ENCODE assay signal across 18 cellular contexts in the genomic region with DNA sequence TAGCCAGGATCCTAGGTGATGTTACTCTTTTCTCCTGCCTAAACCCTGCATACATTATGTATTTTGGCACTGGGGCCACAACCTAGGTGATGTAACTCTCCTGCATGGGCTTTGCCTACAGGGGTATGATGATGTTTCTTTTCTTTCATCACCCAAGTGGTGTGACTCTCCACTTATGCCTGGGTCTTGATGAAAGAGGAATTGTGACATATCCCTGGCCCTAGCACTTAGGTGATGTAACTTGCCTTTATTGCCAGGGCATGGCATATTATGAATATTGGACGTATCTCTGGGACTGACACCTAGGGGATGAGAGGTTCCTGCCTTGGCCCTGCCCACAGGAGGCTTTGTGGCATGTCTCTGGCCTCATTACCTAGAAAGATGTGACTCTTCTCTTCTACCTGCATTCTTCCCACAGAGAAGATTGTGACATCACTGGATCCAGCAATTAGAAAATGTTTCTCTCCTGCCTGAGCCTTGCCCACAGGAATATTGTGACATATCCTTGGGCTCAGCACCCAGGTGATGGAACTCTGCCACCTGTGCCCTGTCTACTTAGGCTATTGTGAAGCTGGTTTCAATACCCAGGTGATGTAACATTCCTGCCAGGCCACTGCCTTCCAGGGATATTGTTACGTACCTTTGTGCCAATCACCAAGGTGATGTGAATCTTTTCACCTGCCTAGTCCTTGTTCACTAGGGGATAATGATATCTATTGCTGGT.
"Had no signal": no experiment of that assay in that cellular context is flagged by ENCODE, and none has a peak within 500 bp of the region (broad histone marks: within the 10 kb centered on the region; RNA-seq: fewer than 3 reads in every experiment).

No MANE protein-coding gene starts in this region.

- H3K4me1 Mint-ChIP-seq: activated CD4-positive, alpha-beta T cell treated with anti-CD3 and anti-CD28 coated beads, Interleukin-2, amount 10 ng/mL, durations not matched to agents 7 days and 5 days; endodermal cell; nephron had no signal

- H3K27me3 Mint-ChIP-seq: activated CD4-positive, alpha-beta T cell treated with anti-CD3 and anti-CD28 coated beads, Interleukin-2, amount 10 ng/mL, durations not matched to agents 7 days and 5 days had no signal

- ATAC-seq: left colon, mucosa of descending colon had no signal

- DNase-seq: activated CD4-positive, alpha-beta T cell treated with anti-CD3 and anti-CD28 coated beads, Interleukin-2, amount 10 ng/mL, durations not matched to agents 7 days and 5 days; activated CD4-positive, CD25-positive, alpha-beta regulatory T cell; activated CD8-positive, alpha-beta memory T cell treated with anti-CD3 and anti-CD28 coated beads for 24 hours; activated naive CD4-positive, alpha-beta T cell treated with anti-CD3 and anti-CD28 coated beads, Interleukin-2, amount 50 U/mL, for 16 hours; activated T-cell treated with anti-CD3 and anti-CD28 coated beads for 4 hours; brain microvascular endothelial cell; dermis blood vessel endothelial cell; endodermal cell; glutamatergic neuron; immature natural killer cell; left colon; mucosa of descending colon; psoas muscle; stimulated activated CD4-positive, alpha-beta T cell treated with anti-CD3 and anti-CD28 coated beads, Interleukin-12 subunit alpha, Interleukin-12 subunit beta, amount 100 ng/mL, for 4 hours; stimulated activated naive CD4-positive, alpha-beta T cell treated with Interleukin-2 at 50 U/mL for 16 hours had no signal

- H3K9me3 Mint-ChIP-seq: activated T-helper 2 cell treated with anti-CD3 and anti-CD28 coated beads, Interferon-gamma antibody, Interleukin-2, Interleukin-4, amounts not matched to agents 10 μg/mL and 5 μg/mL and 100 μg/mL, durations not matched to agents 14 hours and 24 hours and 36 hours; endodermal cell; immature natural killer cell; nephron; T-helper 1 cell treated with Interleukin-12 subunit alpha and Interleukin-12 subunit beta and Interleukin-4 antibody, amounts not matched to agents 30 μg/mL and 1 μg/mL, for 36 hours had no signal

- H3K4me3 Mint-ChIP-seq: activated CD4-positive, alpha-beta T cell treated with anti-CD3 and anti-CD28 coated beads, Interleukin-2, amount 10 ng/mL, durations not matched to agents 7 days and 5 days; endodermal cell; nephron; T-helper 1 cell treated with Interleukin-12 subunit alpha and Interleukin-12 subunit beta and Interleukin-4 antibody, amounts not matched to agents 30 μg/mL and 1 μg/mL, for 36 hours had no signal

- H3K27ac Mint-ChIP-seq: activated CD4-positive, alpha-beta T cell treated with anti-CD3 and anti-CD28 coated beads, Interleukin-2, amount 10 ng/mL, durations not matched to agents 7 days and 5 days; activated T-helper 2 cell treated with anti-CD3 and anti-CD28 coated beads, Interferon-gamma antibody, Interleukin-2, Interleukin-4, amounts not matched to agents 10 μg/mL and 5 μg/mL and 100 μg/mL, durations not matched to agents 14 hours and 24 hours and 36 hours; endodermal cell; nephron; T-helper 1 cell treated with Interleukin-12 subunit alpha and Interleukin-12 subunit beta and Interleukin-4 antibody, amounts not matched to agents 30 μg/mL and 1 μg/mL, for 36 hours had no signal
